In genomic region chr4:34492414-34492813, GRCh38 we compare ENCODE assay signal across 22 cellular contexts.
"Had no signal": no experiment of that assay in that cellular context is flagged by ENCODE, and none has a peak within 500 bp of the region (broad histone marks: within the 10 kb centered on the region; RNA-seq: fewer than 3 reads in every experiment).

No MANE protein-coding gene starts in this region.

- ATAC-seq: activated CD4-positive, alpha-beta T cell treated with anti-CD3 and anti-CD28 coated beads for 36 hours; activated T-helper 17 cell treated with anti-CD3 and anti-CD28 coated beads, Interleukin-2, amount 50 U/mL, for 72 hours; Panc1; Right ventricle myocardium inferior; SK-N-SH treated with all-trans-retinoic acid at 6 μM for 48 hours had no signal

- DNase-seq: activated CD4-positive, alpha-beta memory T cell treated with anti-CD3 and anti-CD28 coated beads, Interleukin-2, amount 10 ng/mL, durations not matched to agents 7 days and 5 days; activated CD4-positive, alpha-beta T cell treated with anti-CD3 and anti-CD28 coated beads for 36 hours; activated CD4-positive, alpha-beta T cell treated with anti-CD3 and anti-CD28 coated beads, Interleukin-2, amount 50 U/mL, for 1 hour; activated gamma-delta T cell; activated naive CD4-positive, alpha-beta T cell treated with anti-CD3 and anti-CD28 coated beads for 36 hours; activated T-cell treated with anti-CD3 and anti-CD28 coated beads for 4 hours; activated T-cell treated with anti-CD3 and anti-CD28 coated beads, Interleukin-2, amount 50 U/mL, for 48 hours; amygdala; cortex of kidney; MG63; NCI-H1436 treated with DMSO at 0.1 percent for 48 hours; NCI-H187; NCI-H2081; NCI-H446; NCI-H524; RPMI8226; T-helper 1 cell; WERI-Rb-1 had no signal
